ENCODE assay signal across 10 cellular contexts in the genomic region with DNA sequence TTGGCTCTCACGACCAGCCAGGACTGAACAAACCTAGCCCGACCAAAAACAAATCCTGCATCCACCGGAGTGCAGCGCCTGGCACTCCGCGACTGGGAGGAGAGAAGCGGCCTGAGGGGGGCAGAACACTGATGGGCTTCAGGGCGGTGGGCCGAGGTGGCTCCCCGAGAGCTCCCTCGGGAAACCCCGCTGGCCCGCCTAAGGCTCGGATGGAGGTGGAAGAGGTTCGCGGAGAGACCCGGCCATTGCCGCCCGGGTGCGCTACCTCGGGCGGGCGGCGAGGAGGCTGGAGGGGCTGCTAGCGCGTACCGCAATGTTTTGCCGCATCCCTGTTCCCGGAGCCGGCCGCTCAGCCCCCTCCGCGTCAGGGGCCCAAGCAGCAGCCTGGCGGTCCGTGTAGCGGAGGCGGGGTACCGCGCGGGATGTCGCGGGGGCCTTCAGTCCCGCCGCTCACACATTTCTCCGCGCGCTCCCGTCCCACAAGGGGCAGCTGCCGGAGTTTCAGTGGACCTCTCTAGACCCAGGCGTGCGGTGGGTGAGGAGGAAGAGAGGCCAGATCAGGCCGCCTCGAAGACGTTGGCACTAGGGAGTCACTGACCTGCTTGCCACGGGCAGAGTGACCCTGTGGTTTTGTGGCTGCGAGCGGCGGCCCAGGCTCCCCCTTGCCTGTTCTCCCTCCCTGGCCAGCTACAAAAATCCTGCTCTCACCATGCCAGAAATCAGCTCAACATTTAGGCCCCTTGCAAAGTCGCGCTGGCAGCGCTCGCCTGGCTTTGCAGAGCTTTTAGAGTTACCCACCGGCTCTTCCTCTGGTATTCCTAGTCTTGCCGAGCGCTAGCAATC. TPM values are rescaled to one million over a fixed set of nuclear protein-coding genes. Genes with fewer than 3 reads are reported as not detected.
A peak's percentile ranks its signal among the peaks of the same experiment; 100 is the strongest.
DNase-seq lines count a peak whose midpoint lies in the region; ATAC-seq, FAIRE-seq and TF ChIP-seq lines count a peak whose summit lies in the region.
"Had no signal": no experiment of that assay in that cellular context is flagged by ENCODE, and none has a peak within 500 bp of the region (broad histone marks: within the 10 kb centered on the region; RNA-seq: fewer than 3 reads in every experiment).

No MANE protein-coding gene starts in this region.

- FAIRE-seq in D721Med (lab: Jason Lieb, UNC) = no peak

- DNase-seq in COR-L47 (lab: John Stamatoyannopoulos, UW) (peak; percentile 27), NT2/D1 (ENCODE audit: low read depth, low spot score) (no peak), left cardiac atrium (no peak), posterior cingulate gyrus (peak in 8 of 10 donors; percentile 6 to 86 (median 22)), SIG-M5 (lab: John Stamatoyannopoulos, UW) (no peak), D721Med (ENCODE audit: insufficient read length, low spot score) (no peak), putamen (ENCODE audit: low spot score) (no peak)
- DNase-seq in activated CD8-positive, alpha-beta memory T cell treated with anti-CD3 and anti-CD28 coated beads for 24 hours = no peak
- DNase-seq: CD8-positive, alpha-beta T cell had no signal

- peak overlapping the region; percentile 32 for H3K9ac ChIP-seq in NT2/D1 (ENCODE audit: insufficient read length, low read depth)

- no peak for TF ChIP-seq CTCF in D721Med (IDR thresholded peaks at IDR 0.05; ENCODE audit: insufficient read depth, missing control alignments)

- peak overlapping the region; percentile 45 for H3K4me3 ChIP-seq in NT2/D1 (ENCODE audit: insufficient read length, low read depth)

- H3K36me3 ChIP-seq in NT2/D1 (ENCODE audit: insufficient read depth, insufficient read length, low read length) = no peaks in the 10 kb centered on the region

- no peaks in the 10 kb centered on the region for H3K4me1 ChIP-seq in NT2/D1 (ENCODE audit: insufficient read depth, insufficient read length)

- intact Hi-C loops in left cardiac atrium (cut with DNase I) (no loop called here), posterior cingulate gyrus (cut with DNase I) (no loop called here)

- peak; percentile 23 to 40 for ATAC-seq in left cardiac atrium
- ATAC-seq: CD8-positive, alpha-beta T cell had no signal

- H3K9me3 ChIP-seq in NT2/D1 (ENCODE audit: insufficient read depth, low read length) = no peaks in the 10 kb centered on the region

- peaks cover 6% of the 10 kb centered on the region for H3K27me3 ChIP-seq in NT2/D1 (ENCODE audit: insufficient read depth, insufficient read length)

RNA-seq across cellular contexts. Expression of gene SLITRK4, which starts 2.1 kb away (rescaled TPM):
- total RNA-seq in left cardiac atrium = under 1 TPM; 0.73 to 0.85 TPM
- total RNA-seq: CD8-positive, alpha-beta T cell; M059J had no signal

Comparison
In these comparisons a context has a peak if more than half of its experiments do, and no peak if none do; other contexts are left out.
1. DNase-seq: peak in COR-L47 (single experiment) and posterior cingulate gyrus (8 of 10); none in NT2/D1 (single experiment), left cardiac atrium (single experiment), activated CD8-positive, alpha-beta memory T cell treated with anti-CD3 and anti-CD28 coated beads for 24 hours (single experiment), SIG-M5 (single experiment), D721Med (single experiment) and putamen (single experiment).